In the genomic region with DNA sequence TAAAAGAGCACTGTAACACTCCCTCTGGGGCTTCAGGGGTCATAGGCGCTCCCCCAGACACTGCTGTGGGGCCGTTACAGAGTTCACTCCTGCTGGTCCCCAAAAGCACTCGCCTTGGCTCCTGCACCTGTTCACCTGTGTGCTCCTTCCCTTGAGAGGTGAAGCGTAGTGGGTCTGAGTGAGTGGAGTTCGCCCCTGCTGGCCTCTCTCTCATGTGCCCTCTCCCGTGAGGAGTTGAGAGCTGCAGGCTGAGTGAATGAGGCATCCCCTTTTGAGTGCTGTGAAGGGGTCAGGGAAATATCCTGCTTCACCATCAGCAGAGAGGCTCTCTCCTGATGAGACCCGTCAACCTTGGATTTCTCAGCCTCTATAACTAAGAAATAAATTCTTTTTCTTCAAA, we compare ENCODE assay signal across 17 cellular contexts.
"Had no signal": no experiment of that assay in that cellular context is flagged by ENCODE, and none has a peak within 500 bp of the region (broad histone marks: within the 10 kb centered on the region; RNA-seq: fewer than 3 reads in every experiment).

No MANE protein-coding gene starts in this region.

- H3K27ac Mint-ChIP-seq: activated CD4-positive, alpha-beta memory T cell treated with anti-CD3 and anti-CD28 coated beads, Interleukin-2, amount 10 ng/mL, durations not matched to agents 7 days and 5 days; activated T-cell treated with anti-CD3 and anti-CD28 coated beads, Interleukin-2, amount 50 U/mL, for 24 hours; effector memory CD8-positive, alpha-beta T cell; naive thymus-derived CD8-positive, alpha-beta T cell; T-cell had no signal

- DNase-seq: activated CD4-positive, alpha-beta memory T cell treated with anti-CD3 and anti-CD28 coated beads, Interleukin-2, amount 10 ng/mL, durations not matched to agents 7 days and 5 days; activated naive CD4-positive, alpha-beta T cell treated with anti-CD3 and anti-CD28 coated beads, Interleukin-2, amount 50 U/mL, for 16 hours; activated T-cell treated with anti-CD3 and anti-CD28 coated beads, Interleukin-2, amount 50 U/mL, for 24 hours; dermis blood vessel endothelial cell; effector memory CD8-positive, alpha-beta T cell; foreskin melanocyte; head of caudate nucleus; naive thymus-derived CD8-positive, alpha-beta T cell; occipital lobe; stimulated activated CD4-positive, alpha-beta T cell treated with anti-CD3 and anti-CD28 coated beads, Interleukin-4, amount 100 ng/mL, for 1 hour; stimulated activated naive CD4-positive, alpha-beta T cell treated with Interleukin-2 at 50 U/mL for 16 hours; T-cell; upper lobe of left lung had no signal

- H3K9me3 Mint-ChIP-seq: activated CD4-positive, alpha-beta memory T cell treated with anti-CD3 and anti-CD28 coated beads, Interleukin-2, amount 10 ng/mL, durations not matched to agents 7 days and 5 days; activated T-cell treated with anti-CD3 and anti-CD28 coated beads, Interleukin-2, amount 50 U/mL, for 24 hours; effector memory CD8-positive, alpha-beta T cell; naive thymus-derived CD8-positive, alpha-beta T cell; T-cell had no signal

- H3K27me3 Mint-ChIP-seq: activated CD4-positive, alpha-beta memory T cell treated with anti-CD3 and anti-CD28 coated beads, Interleukin-2, amount 10 ng/mL, durations not matched to agents 7 days and 5 days; activated T-cell treated with anti-CD3 and anti-CD28 coated beads, Interleukin-2, amount 50 U/mL, for 24 hours; effector memory CD8-positive, alpha-beta T cell had no signal

- H3K27me3 ChIP-seq: upper lobe of left lung had no signal

- H3K4me3 ChIP-seq: upper lobe of left lung had no signal

- FAIRE-seq: astrocyte, islet of Langerhans had no signal

- H3K4me3 Mint-ChIP-seq: activated CD4-positive, alpha-beta memory T cell treated with anti-CD3 and anti-CD28 coated beads, Interleukin-2, amount 10 ng/mL, durations not matched to agents 7 days and 5 days; activated T-cell treated with anti-CD3 and anti-CD28 coated beads, Interleukin-2, amount 50 U/mL, for 24 hours; effector memory CD8-positive, alpha-beta T cell; naive thymus-derived CD8-positive, alpha-beta T cell; T-cell had no signal

- H3K4me1 ChIP-seq: upper lobe of left lung had no signal

- ATAC-seq: effector memory CD8-positive, alpha-beta T cell; left lobe of liver; naive thymus-derived CD8-positive, alpha-beta T cell; T-cell had no signal

- H3K27ac ChIP-seq: epithelial cell of prostate, upper lobe of left lung had no signal

- H3K9me3 ChIP-seq: upper lobe of left lung had no signal

- H3K36me3 ChIP-seq: upper lobe of left lung had no signal
